In the genomic region with DNA sequence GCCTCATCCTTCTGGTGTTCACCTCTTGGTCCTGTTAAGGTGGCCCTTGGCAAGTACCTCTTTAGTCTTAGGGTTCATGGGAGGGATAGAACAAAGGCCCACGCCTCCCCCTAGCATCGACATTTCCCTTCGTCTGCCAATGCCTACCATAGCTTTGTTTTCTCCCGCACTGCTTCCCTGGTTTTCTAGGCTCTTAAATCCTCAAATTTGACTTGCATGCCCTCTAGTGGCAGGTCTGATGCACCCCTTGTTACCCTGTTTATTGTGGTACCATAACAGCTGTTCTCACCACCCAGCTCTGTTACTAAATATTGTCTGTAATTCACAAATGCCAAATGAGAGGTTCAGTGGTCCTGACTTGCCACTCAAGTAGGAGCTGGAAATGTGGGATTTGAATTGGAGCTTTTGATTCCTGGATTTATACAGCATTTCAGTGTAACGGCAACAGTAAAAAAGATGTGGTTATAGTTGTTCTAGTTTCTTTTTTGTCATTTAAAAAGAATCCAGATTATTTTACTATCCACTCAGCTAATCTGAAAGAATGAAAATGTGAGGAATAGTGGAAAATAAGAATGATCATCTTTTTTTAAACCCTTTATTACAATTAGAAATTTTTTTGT, we compare ENCODE assay signal across 9 cellular contexts.
A peak's percentile ranks its signal among the peaks of the same experiment; 100 is the strongest.
DNase-seq lines count a peak whose midpoint lies in the region; ATAC-seq and TF ChIP-seq lines count a peak whose summit lies in the region.
"Had no signal": no experiment of that assay in that cellular context is flagged by ENCODE, and none has a peak within 500 bp of the region (broad histone marks: within the 10 kb centered on the region; RNA-seq: fewer than 3 reads in every experiment).

No MANE protein-coding gene starts in this region.

- TF ChIP-seq POLR2A in tibial nerve (IDR thresholded peaks at IDR 0.05), result no peak

- no peak overlapping the region for H3K4me3 ChIP-seq in GM06990 (replicated peaks; ENCODE audit: low read depth, low read length)
- no peak overlapping the region for H3K4me3 ChIP-seq in tibial nerve

- 18 to 27% methylated on average over 5 of the region's 5 CpGs for WGBS in tibial nerve, 2 donors

- POLR2A ChIA-PET in naive thymus-derived CD8-positive, alpha-beta T cell (lab: Charles Lee), result no interaction called here

- no peak overlapping the region for H3K27ac ChIP-seq in tibial nerve

- H3K9me3 ChIP-seq in tibial nerve, result no peaks in the 10 kb centered on the region

- peak in 1 of 2 donors; percentile 16 for TF ChIP-seq EP300 in tibial nerve (IDR thresholded peaks at IDR 0.05)

- H3K4me1 Mint-ChIP-seq in naive thymus-derived CD8-positive, alpha-beta T cell, result no peaks in the 10 kb centered on the region
- H3K4me1 Mint-ChIP-seq: central memory CD8-positive, alpha-beta T cell had no signal

- no peak overlapping the region for H3K4me3 Mint-ChIP-seq in naive thymus-derived CD8-positive, alpha-beta T cell
- H3K4me3 Mint-ChIP-seq: central memory CD8-positive, alpha-beta T cell had no signal

- DNase-seq in GM06990 (ENCODE audit: extremely low read depth, insufficient read length) (no peak), HuH-7.5 (ENCODE audit: low spot score) (peak; percentile 11), NOMO-1 (lab: John Stamatoyannopoulos, UW; ENCODE audit: unreplicated experiment in 2 of 2) (peak; percentile 65 to 76), fibroblast of gingiva (ENCODE audit: low read depth) (peak; percentile 56), tibial nerve (ENCODE audit: low spot score in 2 of 2) (peak; percentile 18 to 77)
- peak; percentile 21 for DNase-seq in activated CD8-positive, alpha-beta memory T cell treated with anti-CD3 and anti-CD28 coated beads, Interleukin-2, amount 50 U/mL, for 4 hours
- peak in 9 of 10 donors; percentile 1 to 63 (median 14) for DNase-seq in naive thymus-derived CD8-positive, alpha-beta T cell

- peaks cover 0 to 2% (median 0%) of the 10 kb centered on the region in 9 donors for H3K9me3 Mint-ChIP-seq in naive thymus-derived CD8-positive, alpha-beta T cell
- H3K9me3 Mint-ChIP-seq: central memory CD8-positive, alpha-beta T cell had no signal

- H3K4me1 ChIP-seq in tibial nerve, result no peaks in the 10 kb centered on the region

- H3K36me3 ChIP-seq in GM06990 (ENCODE audit: control insufficient read depth, insufficient read depth, low read length) (no peaks in the 10 kb centered on the region), tibial nerve (no peaks in the 10 kb centered on the region)

- peak; percentile 23 to 53 for ATAC-seq in naive thymus-derived CD8-positive, alpha-beta T cell
- ATAC-seq in GM19324 (IDR thresholded peaks at IDR 0.05; ENCODE audit: low FRiP score, unreplicated experiment), result no peak

- H3K36me3 Mint-ChIP-seq in naive thymus-derived CD8-positive, alpha-beta T cell, result no peaks in the 10 kb centered on the region

- H3K27me3 Mint-ChIP-seq in naive thymus-derived CD8-positive, alpha-beta T cell, result peaks cover 0 to 3% (median 0%) of the 10 kb centered on the region in 5 donors
- H3K27me3 Mint-ChIP-seq: central memory CD8-positive, alpha-beta T cell had no signal

- H3K27me3 ChIP-seq in GM06990 (replicated peaks; ENCODE audit: control insufficient read depth, insufficient read depth, low read length), result no peaks in the 10 kb centered on the region
- no peaks in the 10 kb centered on the region for H3K27me3 ChIP-seq in tibial nerve

- peak overlapping the region in 1 of 10 donors; percentile 8 for H3K27ac Mint-ChIP-seq in naive thymus-derived CD8-positive, alpha-beta T cell

- TF ChIP-seq CTCF in GM06990 (IDR thresholded peaks at IDR 0.05; ENCODE audit: insufficient read depth, low read length, poor library complexity, severe bottlenecking) (peak; percentile 83), tibial nerve (IDR thresholded peaks at IDR 0.05) (peak; percentile 51 to 64 (median 55))
